Comparison of ENCODE assay signal across 16 cellular contexts in the genomic region with DNA sequence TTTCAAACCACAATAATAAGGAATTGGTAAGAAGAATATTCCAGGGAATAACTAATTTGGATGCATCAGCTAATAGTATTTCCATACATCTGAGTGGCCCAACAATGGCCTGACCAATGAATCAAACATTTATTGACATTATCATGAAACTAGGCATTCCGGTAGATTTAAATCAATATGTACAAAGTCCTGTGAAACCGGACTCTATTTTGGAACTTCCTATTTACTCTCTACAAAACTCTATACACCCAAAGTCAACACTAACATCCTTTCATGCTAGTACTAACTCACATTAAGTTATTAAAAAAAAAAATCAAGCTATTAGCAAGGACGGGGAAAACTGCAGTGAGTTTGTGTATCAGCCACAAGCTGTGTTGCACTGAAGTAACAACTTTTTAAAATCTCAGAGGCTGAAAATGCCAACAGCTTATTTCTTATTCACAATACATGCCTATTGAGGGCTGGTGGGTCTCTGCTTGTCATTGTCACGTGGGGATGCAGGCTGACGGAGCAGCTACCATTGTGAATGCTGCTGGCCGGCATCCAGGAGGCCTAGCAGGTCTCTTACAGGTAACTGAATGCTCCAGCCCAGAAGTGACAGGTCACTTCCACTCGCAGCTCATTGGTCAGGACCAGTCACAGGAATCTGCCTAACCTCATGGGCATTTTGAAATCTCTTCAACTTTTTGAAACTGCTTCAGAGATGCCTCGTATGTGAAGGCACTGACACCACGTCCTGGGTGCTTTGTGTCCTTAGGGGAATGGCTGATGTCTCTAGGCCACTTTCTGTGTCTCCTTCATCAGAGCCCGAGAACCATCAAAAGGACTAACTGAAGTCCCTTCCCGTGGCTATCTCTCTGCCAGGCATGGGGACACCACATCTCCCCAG.
DNase-seq lines count a peak whose midpoint lies in the region; ATAC-seq and TF ChIP-seq lines count a peak whose summit lies in the region.
"Had no signal": no experiment of that assay in that cellular context is flagged by ENCODE, and none has a peak within 500 bp of the region (broad histone marks: within the 10 kb centered on the region; RNA-seq: fewer than 3 reads in every experiment).

No MANE protein-coding gene starts in this region.

- H3K9me2 ChIP-seq in SK-N-SH = no peaks in the 10 kb centered on the region

- TF ChIP-seq CTCF in C4-2B (conservative IDR thresholded peaks at IDR 0.05) (no peak), SK-N-SH (IDR thresholded peaks at IDR 0.05) (no peak)
- TF ChIP-seq CTCF in CD8-positive, alpha-beta T cell (IDR thresholded peaks at IDR 0.05) = no peak

- H3K9ac ChIP-seq in SK-N-SH = no peak overlapping the region
- H3K9ac ChIP-seq: KMS-11, neural progenitor cell had no signal

- no peaks in the 10 kb centered on the region for H4K20me1 ChIP-seq in SK-N-SH (ENCODE audit: insufficient read depth)

- TF ChIP-seq RAD21 in Ishikawa (IDR thresholded peaks at IDR 0.05; ENCODE audit: low read depth) = no peak
- no peak for TF ChIP-seq RAD21 in SK-N-SH (IDR thresholded peaks at IDR 0.05; ENCODE audit: low read length)

- H3K4me3 Mint-ChIP-seq in CD8-positive, alpha-beta T cell = no peak overlapping the region
- H3K4me3 Mint-ChIP-seq: activated naive CD8-positive, alpha-beta T cell; neural progenitor cell had no signal

- H3K4me2 ChIP-seq in SK-N-SH = no peak overlapping the region
- H3K4me2 ChIP-seq: KMS-11, neural progenitor cell had no signal

- H3K4me3 ChIP-seq in muscle layer of duodenum (ENCODE audit: low read depth in 1 of 2, low read length in 2 of 2) (no peak overlapping the region), SK-N-SH (ENCODE audit: low read depth in 2 of 2, low read length in 1 of 2) (no peak overlapping the region)
- H3K4me3 ChIP-seq in CD8-positive, alpha-beta T cell (ENCODE audit: low read depth, low read length) = no peak overlapping the region
- H3K4me3 ChIP-seq: esophagus muscularis mucosa, neural progenitor cell, tibial artery had no signal

- H3K4me1 Mint-ChIP-seq in CD8-positive, alpha-beta T cell (ENCODE audit: low read depth) = peaks cover 14% of the 10 kb centered on the region

- H3K79me2 ChIP-seq in SK-N-SH (ENCODE audit: insufficient read depth) = no peaks in the 10 kb centered on the region

- TF ChIP-seq EP300 in Ishikawa (IDR thresholded peaks at IDR 0.05; ENCODE audit: borderline replicate concordance) (no peak), SK-N-SH (IDR thresholded peaks at IDR 0.05; ENCODE audit: borderline replicate concordance in 1 of 2, low read depth in 1 of 2, low read length in 1 of 2) (no peak)

- POLR2A ChIA-PET in CD8-positive, alpha-beta T cell (lab: Charles Lee) = no interaction called here
- POLR2A ChIA-PET in SK-N-SH (lab: Yijun Ruan, JAX) = no interaction called here

- H3K4me1 ChIP-seq in muscle layer of duodenum (ENCODE audit: control insufficient read depth in 1 of 2, insufficient read depth in 2 of 2, low read length in 2 of 2) = peaks cover 6 to 9% of the 10 kb centered on the region in 2 donors
- H3K4me1 ChIP-seq in CD8-positive, alpha-beta T cell (ENCODE audit: insufficient read depth, low read length) = peaks cover 14% of the 10 kb centered on the region
- no peaks in the 10 kb centered on the region for H3K4me1 ChIP-seq in SK-N-SH (ENCODE audit: control insufficient read depth in 1 of 2, insufficient read depth in 2 of 2, low read depth in 1 of 2, low read length in 1 of 2)

- no peaks in the 10 kb centered on the region for H3F3A ChIP-seq in SK-N-SH (replicated peaks; ENCODE audit: insufficient read depth)

- H3K27ac ChIP-seq in C4-2B (peak overlapping the region; percentile 88), muscle layer of duodenum (ENCODE audit: low read length) (peak overlapping the region; percentile 52), SK-N-SH (ENCODE audit: low read depth in 2 of 2, low read length in 1 of 2) (no peak overlapping the region)
- no peak overlapping the region for H3K27ac ChIP-seq in CD8-positive, alpha-beta T cell (ENCODE audit: low read depth, low read length)
- H3K27ac ChIP-seq: esophagus muscularis mucosa, KMS-11, neural progenitor cell, tibial artery had no signal

- no peaks in the 10 kb centered on the region for H3K36me3 ChIP-seq in muscle layer of duodenum (ENCODE audit: control insufficient read depth in 1 of 2, insufficient read depth in 2 of 2, low read length in 2 of 2)
- no peaks in the 10 kb centered on the region for H3K36me3 ChIP-seq in CD8-positive, alpha-beta T cell (ENCODE audit: insufficient read depth, low read length)
- no peaks in the 10 kb centered on the region for H3K36me3 ChIP-seq in SK-N-SH (replicated peaks in 1 of 2; ENCODE audit: control insufficient read depth in 1 of 2, insufficient read depth in 2 of 2, low read length in 1 of 2)
- H3K36me3 ChIP-seq: esophagus muscularis mucosa, neural progenitor cell, tibial artery had no signal

- no peak overlapping the region for H2AFZ ChIP-seq in SK-N-SH (ENCODE audit: low read depth)
- H2AFZ ChIP-seq: neural progenitor cell had no signal

- no peak overlapping the region for H3K27ac Mint-ChIP-seq in CD8-positive, alpha-beta T cell
- H3K27ac Mint-ChIP-seq: activated naive CD8-positive, alpha-beta T cell had no signal

- 47% methylated on average over 11 of the region's 11 CpGs for WGBS in SK-N-SH (ENCODE audit: low lambda C conversion rate)

- H3K9me3 ChIP-seq in muscle layer of duodenum (ENCODE audit: control insufficient read depth in 1 of 2, low read length in 2 of 2) (no peaks in the 10 kb centered on the region), SK-N-SH (no peaks in the 10 kb centered on the region)
- H3K9me3 ChIP-seq in CD8-positive, alpha-beta T cell (ENCODE audit: low read length) = no peaks in the 10 kb centered on the region
- H3K9me3 ChIP-seq: esophagus muscularis mucosa, tibial artery had no signal

- intact Hi-C loops in CD8-positive, alpha-beta T cell (cut with DNase I, micrococcal nuclease) = no loop called here

- H3K27me3 Mint-ChIP-seq in CD8-positive, alpha-beta T cell (ENCODE audit: low read depth) = peaks cover 16% of the 10 kb centered on the region
- H3K27me3 Mint-ChIP-seq: activated naive CD8-positive, alpha-beta T cell had no signal

- no peaks in the 10 kb centered on the region for H3K36me3 Mint-ChIP-seq in CD8-positive, alpha-beta T cell

- no peak for ATAC-seq in CD8-positive, alpha-beta T cell

- H3K9me3 Mint-ChIP-seq in CD8-positive, alpha-beta T cell = no peaks in the 10 kb centered on the region
- H3K9me3 Mint-ChIP-seq: neural progenitor cell had no signal

- DNase-seq in cerebellum (ENCODE audit: low spot score) (peak; percentile 27), NCI-H446 treated with DMSO at 0.1 percent for 48 hours (lab: John Stamatoyannopoulos, UW) (no peak), SK-N-SH (no peak)
- DNase-seq in activated CD4-positive, alpha-beta T cell treated with anti-CD3 and anti-CD28 coated beads for 4 hours = no peak
- DNase-seq in CD8-positive, alpha-beta T cell = no peak
- DNase-seq: activated CD4-positive, alpha-beta T cell treated with anti-CD3 and anti-CD28 coated beads for 1 hour; activated T-cell treated with anti-CD3 and anti-CD28 coated beads for 4 hours; NCI-H187 treated with DMSO at 0.1 percent for 48 hours; tibial artery had no signal

- no peaks in the 10 kb centered on the region for H3K27me3 ChIP-seq in muscle layer of duodenum (ENCODE audit: low read depth, low read length)
- H3K27me3 ChIP-seq in CD8-positive, alpha-beta T cell (ENCODE audit: insufficient read depth, low read length) = no peaks in the 10 kb centered on the region
- H3K27me3 ChIP-seq in SK-N-SH (ENCODE audit: insufficient read depth) = peaks cover 18% of the 10 kb centered on the region
- H3K27me3 ChIP-seq: esophagus muscularis mucosa, neural progenitor cell, tibial artery had no signal

- CTCF ChIA-PET in CD8-positive, alpha-beta T cell (lab: Charles Lee) = interaction anchor here (0.7 kb wide), 2 partner anchors 15 to 33 kb away, joined by 3 read pairs; no protein-coding TSS in a partner anchor
- CTCF ChIA-PET in SK-N-SH (lab: Yijun Ruan, JAX) = interaction anchor here (0.6 to 1.2 kb wide), 2 partner anchors 16 to 332 kb away, joined by 3 to 5 read pairs; no protein-coding TSS in a partner anchor

TF ChIP-seq in Ishikawa, 13 proteins besides CTCF, POLR2A, EP300 and RAD21 (continues in another document):
- TF ChIP-seq NFIC (IDR thresholded peaks at IDR 0.05) = peak; percentile 72
- TF ChIP-seq USF1 (IDR thresholded peaks at IDR 0.05) = peak; percentile 91
- TF ChIP-seq TAF1 (IDR thresholded peaks at IDR 0.05; ENCODE audit: low read depth) = no peak
- no peak for TF ChIP-seq EGR1 (IDR thresholded peaks at IDR 0.05)

TF ChIP-seq in SK-N-SH, 30 proteins besides CTCF, POLR2A, EP300 and RAD21 (continues in another document):
- no peak for TF ChIP-seq GABPA (IDR thresholded peaks at IDR 0.05; ENCODE audit: low read depth)
- no peak for TF ChIP-seq GATA2 (CRISPR knock-in tag; IDR thresholded peaks at IDR 0.05)
- no peak for TF ChIP-seq CHD2 (IDR thresholded peaks at IDR 0.05; ENCODE audit: low read length, partially characterized antibody)
- TF ChIP-seq PBX3 (IDR thresholded peaks at IDR 0.05) = no peak
- no peak for TF ChIP-seq USF1 (IDR thresholded peaks at IDR 0.05; ENCODE audit: borderline replicate concordance, low read depth)
- TF ChIP-seq FOSL2 (IDR thresholded peaks at IDR 0.05; ENCODE audit: borderline replicate concordance, low read depth) = no peak
- TF ChIP-seq RFX5 (IDR thresholded peaks at IDR 0.05; ENCODE audit: low read length) = no peak
- no peak for TF ChIP-seq TCF12 (IDR thresholded peaks at IDR 0.05)
- TF ChIP-seq YY1 (IDR thresholded peaks at IDR 0.05; ENCODE audit: low read depth) = no peak
- no peak for TF ChIP-seq MEF2A (IDR thresholded peaks at IDR 0.05; ENCODE audit: borderline replicate concordance, low read depth)
- TF ChIP-seq SIN3A (IDR thresholded peaks at IDR 0.05; ENCODE audit: borderline replicate concordance, low read depth, low read length) = no peak

Comparison
In these comparisons a context has a peak if more than half of its experiments do, and no peak if none do; other contexts are left out.
1. H3K27ac ChIP-seq: peak in C4-2B (single experiment) and muscle layer of duodenum (single experiment); none in CD8-positive, alpha-beta T cell (single experiment) and SK-N-SH (0 of 2).